ENCODE assay signal across 26 cellular contexts in the genomic region with DNA sequence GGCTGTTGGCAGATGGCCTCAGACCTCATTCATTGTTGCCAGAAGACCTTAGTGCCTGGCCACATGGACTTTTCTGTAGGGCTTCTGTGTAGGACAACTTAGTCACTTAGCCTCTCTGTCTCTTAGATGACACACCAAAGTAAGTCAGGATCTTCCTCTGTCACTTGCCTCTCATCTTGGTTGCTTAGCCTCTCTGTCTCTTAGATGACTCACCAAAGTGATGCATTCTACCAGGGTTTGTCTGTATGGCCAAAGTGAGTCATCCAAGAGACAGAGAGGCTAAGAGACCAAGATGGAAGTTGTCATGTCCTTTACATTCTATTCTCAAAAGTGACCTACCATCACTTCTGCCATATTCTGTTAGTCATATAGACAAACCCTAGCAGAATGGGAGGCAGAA.
A peak's percentile ranks its signal among the peaks of the same experiment; 100 is the strongest.
DNase-seq lines count a peak whose midpoint lies in the region; ATAC-seq, FAIRE-seq and TF ChIP-seq lines count a peak whose summit lies in the region.
"Had no signal": no experiment of that assay in that cellular context is flagged by ENCODE, and none has a peak within 500 bp of the region (broad histone marks: within the 10 kb centered on the region; RNA-seq: fewer than 3 reads in every experiment).

No MANE protein-coding gene starts in this region.

- no peaks in the 10 kb centered on the region for H3K9me3 ChIP-seq in A673 (ENCODE audit: low read depth, low read length, poor library complexity, severe bottlenecking)
- H3K9me3 ChIP-seq: prostate gland had no signal

- no peak for TF ChIP-seq CTCF in A673 (conservative IDR thresholded peaks at IDR 0.05; ENCODE audit: low read depth, low read length)

- H3K27me3 ChIP-seq in A673 (replicated peaks; ENCODE audit: insufficient read depth, low read depth, low read length, poor library complexity): no peaks in the 10 kb centered on the region
- H3K27me3 ChIP-seq: dorsolateral prefrontal cortex had no signal

- DNase-seq in A673 (ENCODE audit: low spot score): peak; percentile 3
- peak; percentile 87 for DNase-seq in HT1080 (ENCODE audit: low read depth)
- DNase-seq in RCC 7860 (ENCODE audit: low spot score): peak; percentile 20
- DNase-seq in foreskin melanocyte: peak; percentile 11
- no peak for DNase-seq in activated CD4-positive, alpha-beta memory T cell treated with anti-CD3 and anti-CD28 coated beads for 36 hours
- no peak for DNase-seq in left colon
- no peak for DNase-seq in HT-29 (ENCODE audit: low spot score)
- DNase-seq: activated CD4-positive, alpha-beta T cell treated with anti-CD3 and anti-CD28 coated beads for 1 hour; activated naive CD4-positive, alpha-beta T cell treated with anti-CD3 and anti-CD28 coated beads for 36 hours; activated T-cell treated with anti-CD3 and anti-CD28 coated beads, Interleukin-2, amount 50 U/mL, for 72 hours; aorta; central memory CD4-positive, alpha-beta T cell; dorsolateral prefrontal cortex; GF-D8; immature natural killer cell; Kasumi-1; NCI-H1436; NCI-H526 treated with DMSO at 0.1 percent for 48 hours; stimulated activated CD4-positive, alpha-beta T cell treated with anti-CD3 and anti-CD28 coated beads, Interleukin-1b, Interleukin-23, amount 100 ng/mL, for 48 hours; substantia nigra; T-cell had no signal

- H3K27ac ChIP-seq in A673 (ENCODE audit: low read depth, low read length, poor library complexity, severe bottlenecking): no peak overlapping the region
- H3K27ac ChIP-seq: dorsolateral prefrontal cortex, epithelial cell of prostate, prostate gland, skin epidermis had no signal

- H3K4me1 Mint-ChIP-seq in activated CD4-positive, alpha-beta memory T cell treated with anti-CD3 and anti-CD28 coated beads for 36 hours (ENCODE audit: low read depth): no peaks in the 10 kb centered on the region
- H3K4me1 Mint-ChIP-seq: immature natural killer cell, T-cell had no signal

- intact Hi-C loops in A673 (cut with micrococcal nuclease; ENCODE audit: unreplicated experiment) (no loop called here), left colon (cut with DNase I, micrococcal nuclease) (no loop called here)
- intact Hi-C loops in activated CD4-positive, alpha-beta memory T cell treated with anti-CD3 and anti-CD28 coated beads for 36 hours (cut with micrococcal nuclease): no loop called here

- no peaks in the 10 kb centered on the region for H3K36me3 Mint-ChIP-seq in activated CD4-positive, alpha-beta memory T cell treated with anti-CD3 and anti-CD28 coated beads for 36 hours
- H3K36me3 Mint-ChIP-seq: immature natural killer cell, T-cell had no signal

- H3K9me3 Mint-ChIP-seq in activated CD4-positive, alpha-beta memory T cell treated with anti-CD3 and anti-CD28 coated beads for 36 hours: peaks cover 7% of the 10 kb centered on the region

- no peak for FAIRE-seq in RCC 7860 (lab: Jason Lieb, UNC)

- POLR2A ChIA-PET in A673 (lab: Charles Lee; ENCODE audit: low non-redundant PET): no interaction called here
- POLR2A ChIA-PET in activated CD4-positive, alpha-beta memory T cell treated with anti-CD3 and anti-CD28 coated beads for 36 hours (lab: Charles Lee): no interaction called here

- no peak overlapping the region for H3K27ac Mint-ChIP-seq in activated CD4-positive, alpha-beta memory T cell treated with anti-CD3 and anti-CD28 coated beads for 36 hours
- H3K27ac Mint-ChIP-seq: activated naive CD4-positive, alpha-beta T cell treated with anti-CD3 and anti-CD28 coated beads for 36 hours; activated T-cell treated with anti-CD3 and anti-CD28 coated beads, Interleukin-2, amount 50 U/mL, for 72 hours; immature natural killer cell; T-cell had no signal

- H3K36me3 ChIP-seq in A673 (ENCODE audit: insufficient read depth, low read length, poor library complexity, severe bottlenecking): no peaks in the 10 kb centered on the region
- H3K36me3 ChIP-seq: prostate gland had no signal

- no TSS peak for BruUV-seq in A673 (replicated peaks; lab: Mats Ljungman, UMichigan)

- CTCF ChIA-PET in A673 (lab: Charles Lee): no interaction called here
- CTCF ChIA-PET in activated CD4-positive, alpha-beta memory T cell treated with anti-CD3 and anti-CD28 coated beads for 36 hours (lab: Charles Lee): no interaction called here

- H3K4me3 ChIP-seq in A673 (ENCODE audit: low read depth, low read length, poor library complexity, severe bottlenecking): no peak overlapping the region
- H3K4me3 ChIP-seq: dorsolateral prefrontal cortex, prostate gland, skin epidermis had no signal

- no peak overlapping the region for H3K4me3 Mint-ChIP-seq in activated CD4-positive, alpha-beta memory T cell treated with anti-CD3 and anti-CD28 coated beads for 36 hours
- H3K4me3 Mint-ChIP-seq: activated naive CD4-positive, alpha-beta T cell treated with anti-CD3 and anti-CD28 coated beads for 36 hours; activated T-cell treated with anti-CD3 and anti-CD28 coated beads, Interleukin-2, amount 50 U/mL, for 72 hours; immature natural killer cell; T-cell had no signal

- no peaks in the 10 kb centered on the region for H3K4me1 ChIP-seq in A673 (ENCODE audit: insufficient read depth, low read length, poor library complexity, severe bottlenecking)
- H3K4me1 ChIP-seq: prostate gland had no signal

- H3K27me3 Mint-ChIP-seq in activated CD4-positive, alpha-beta memory T cell treated with anti-CD3 and anti-CD28 coated beads for 36 hours: no peaks in the 10 kb centered on the region
- H3K27me3 Mint-ChIP-seq: T-cell had no signal

- ATAC-seq in HG02759 (IDR thresholded peaks at IDR 0.05; ENCODE audit: unreplicated experiment) (no peak), left colon (no peak)
- ATAC-seq: activated T-cell treated with anti-CD3 and anti-CD28 coated beads, Interleukin-2, amount 50 U/mL, for 72 hours; HCT116; T-cell had no signal

Comparison
In these comparisons a context has a peak if more than half of its experiments do, and no peak if none do; other contexts are left out.
1. DNase-seq: peak in A673 (single experiment), HT1080 (single experiment), RCC 7860 (single experiment) and foreskin melanocyte (single experiment); none in activated CD4-positive, alpha-beta memory T cell treated with anti-CD3 and anti-CD28 coated beads for 36 hours (single experiment), left colon (0 of 2) and HT-29 (single experiment).